In genomic region chr11:94557391-94557790, GRCh38 we compare ENCODE assay signal across 34 cellular contexts. TPM values are rescaled to one million over a fixed set of nuclear protein-coding genes. Genes with fewer than 3 reads are reported as not detected.
DNase-seq lines count a peak whose midpoint lies in the region; ATAC-seq, FAIRE-seq and TF ChIP-seq lines count a peak whose summit lies in the region.
"Had no signal": no experiment of that assay in that cellular context is flagged by ENCODE, and none has a peak within 500 bp of the region (broad histone marks: within the 10 kb centered on the region; RNA-seq: fewer than 3 reads in every experiment).

No MANE protein-coding gene starts in this region.

- TF ChIP-seq CTCF in astrocyte (IDR thresholded peaks at IDR 0.05; ENCODE audit: insufficient read depth, low read depth, low read length) = no peak

- H3K27me3 ChIP-seq in ACC112 (ENCODE audit: insufficient read depth, low read length) (no peaks in the 10 kb centered on the region), GM23248 (replicated peaks; ENCODE audit: insufficient read depth) (no peaks in the 10 kb centered on the region), astrocyte (ENCODE audit: insufficient read depth, low read length) (no peaks in the 10 kb centered on the region)
- H3K27me3 ChIP-seq: body of pancreas, dorsolateral prefrontal cortex, esophagus muscularis mucosa had no signal

- H3K9me3 Mint-ChIP-seq in astrocyte (ENCODE audit: unreplicated experiment) = no peaks in the 10 kb centered on the region
- no peaks in the 10 kb centered on the region for H3K9me3 Mint-ChIP-seq in activated CD8-positive, alpha-beta T cell treated with anti-CD3 and anti-CD28 coated beads, Interleukin-2, amount 10 ng/mL, durations not matched to agents 7 days and 5 days (ENCODE audit: insufficient read depth)
- H3K9me3 Mint-ChIP-seq: CD4-positive, alpha-beta memory T cell had no signal

- H3K4me3 ChIP-seq in ACC112 (ENCODE audit: low read depth, low read length) = no peak overlapping the region
- H3K4me3 ChIP-seq in GM23248 = peak overlapping the region; percentile 22; the same call in 1 of the 2 replicates
- H3K4me3 ChIP-seq in astrocyte (ENCODE audit: insufficient read depth, low read depth, low read length) = no peak overlapping the region
- H3K4me3 ChIP-seq: body of pancreas, dorsolateral prefrontal cortex, esophagus muscularis mucosa, K562, left ventricle myocardium inferior had no signal

- H3K9me3 ChIP-seq in GM23248 (ENCODE audit: low read depth) (no peaks in the 10 kb centered on the region), astrocyte (ENCODE audit: insufficient read depth, low read depth, low read length) (no peaks in the 10 kb centered on the region)
- H3K9me3 ChIP-seq: body of pancreas, esophagus muscularis mucosa, left ventricle myocardium inferior had no signal

- intact Hi-C loops in left cardiac atrium (cut with DNase I) = no loop called here

- CTCF ChIA-PET in activated CD8-positive, alpha-beta T cell treated with anti-CD3 and anti-CD28 coated beads, Interleukin-2, amount 10 ng/mL, durations not matched to agents 7 days and 5 days (lab: Charles Lee) = no interaction called here

- in situ Hi-C loops in GM23248 (cut with MboI) = no loop called here

- DNase-seq in GM23248 = peak; percentile 76
- DNase-seq in astrocyte (ENCODE audit: low read depth) = peak; percentile 52
- peak; percentile 31 for DNase-seq in hepatic stellate cell (ENCODE audit: low spot score)
- DNase-seq in left cardiac atrium = no peak
- DNase-seq in 8988T = no peak
- DNase-seq in activated CD8-positive, alpha-beta T cell treated with anti-CD3 and anti-CD28 coated beads, Interleukin-2, amount 10 ng/mL, durations not matched to agents 7 days and 5 days = no peak
- no peak for DNase-seq in NCI-H187 treated with DMSO at 0.1 percent for 48 hours (lab: John Stamatoyannopoulos, UW)
- DNase-seq: activated CD8-positive, alpha-beta memory T cell treated with anti-CD3 and anti-CD28 coated beads, Interleukin-2, amount 10 ng/mL, durations not matched to agents 7 days and 5 days; activated T-cell treated with anti-CD3 and anti-CD28 coated beads, Interleukin-2, amount 50 U/mL, for 48 hours; body of pancreas; CD4-positive, alpha-beta memory T cell; dorsolateral prefrontal cortex; hippocampal formation; left ventricle myocardium inferior; mesendoderm; NCI-H1092 treated with DMSO at 0.1 percent for 48 hours; NCI-H1694 treated with DMSO at 0.1 percent for 48 hours; NCI-H2171; NCI-H510A; RPMI8226; stimulated activated CD4-positive, alpha-beta T cell treated with anti-CD3 and anti-CD28 coated beads, Interleukin-1b, Interleukin-23, amount 100 ng/mL, for 48 hours; stimulated activated naive CD8-positive, alpha-beta T cell treated with anti-CD3 and anti-CD28 coated beads, Interleukin-15, Interleukin-2, amounts not matched to agents 100 U/mL and 50 U/mL, for 24 hours had no signal

- H3K9me2 ChIP-seq in GM23248 (ENCODE audit: insufficient read depth) = no peaks in the 10 kb centered on the region

- H2AFZ ChIP-seq in ACC112 (ENCODE audit: low read length, unreplicated experiment) = no peak overlapping the region
- no peak overlapping the region for H2AFZ ChIP-seq in GM23248
- H2AFZ ChIP-seq in astrocyte (ENCODE audit: low read depth, low read length) = no peak overlapping the region

- no peak for ATAC-seq in left cardiac atrium
- no peak for ATAC-seq in activated CD8-positive, alpha-beta T cell treated with anti-CD3 and anti-CD28 coated beads, Interleukin-2, amount 10 ng/mL, durations not matched to agents 7 days and 5 days
- ATAC-seq: activated CD8-positive, alpha-beta memory T cell treated with anti-CD3 and anti-CD28 coated beads, Interleukin-2, amount 10 ng/mL, durations not matched to agents 7 days and 5 days; body of pancreas; K562; stimulated activated naive CD8-positive, alpha-beta T cell treated with anti-CD3 and anti-CD28 coated beads, Interleukin-15, Interleukin-2, amounts not matched to agents 100 U/mL and 50 U/mL, for 24 hours had no signal

- peaks cover 17% of the 10 kb centered on the region for H3K4me1 Mint-ChIP-seq in astrocyte (ENCODE audit: low read depth, unreplicated experiment)
- no peaks in the 10 kb centered on the region for H3K4me1 Mint-ChIP-seq in activated CD8-positive, alpha-beta T cell treated with anti-CD3 and anti-CD28 coated beads, Interleukin-2, amount 10 ng/mL, durations not matched to agents 7 days and 5 days (ENCODE audit: low read depth)
- H3K4me1 Mint-ChIP-seq: activated CD8-positive, alpha-beta memory T cell treated with anti-CD3 and anti-CD28 coated beads, Interleukin-2, amount 10 ng/mL, durations not matched to agents 7 days and 5 days had no signal

- H3F3A ChIP-seq in GM23248 (ENCODE audit: insufficient read depth) = peaks cover 36% of the 10 kb centered on the region

- H3K4me1 ChIP-seq in ACC112 (ENCODE audit: control insufficient read depth, insufficient read depth, low read length, unreplicated experiment) = peaks cover 30% of the 10 kb centered on the region
- H3K4me1 ChIP-seq in GM23248 (ENCODE audit: insufficient read depth) = peaks cover 37% of the 10 kb centered on the region
- peaks cover 6% of the 10 kb centered on the region for H3K4me1 ChIP-seq in astrocyte (ENCODE audit: insufficient read depth, low read length)
- H3K4me1 ChIP-seq: left ventricle myocardium inferior had no signal

- peaks cover 2% of the 10 kb centered on the region for H3K27me3 Mint-ChIP-seq in astrocyte (ENCODE audit: low read depth, unreplicated experiment)
- no peaks in the 10 kb centered on the region for H3K27me3 Mint-ChIP-seq in activated CD8-positive, alpha-beta T cell treated with anti-CD3 and anti-CD28 coated beads, Interleukin-2, amount 10 ng/mL, durations not matched to agents 7 days and 5 days (ENCODE audit: low read depth)
- H3K27me3 Mint-ChIP-seq: activated CD8-positive, alpha-beta memory T cell treated with anti-CD3 and anti-CD28 coated beads, Interleukin-2, amount 10 ng/mL, durations not matched to agents 7 days and 5 days; CD4-positive, alpha-beta memory T cell had no signal

- no peak overlapping the region for H3K27ac Mint-ChIP-seq in astrocyte (ENCODE audit: unreplicated experiment)
- no peak overlapping the region for H3K27ac Mint-ChIP-seq in activated CD8-positive, alpha-beta T cell treated with anti-CD3 and anti-CD28 coated beads, Interleukin-2, amount 10 ng/mL, durations not matched to agents 7 days and 5 days
- H3K27ac Mint-ChIP-seq: activated CD8-positive, alpha-beta memory T cell treated with anti-CD3 and anti-CD28 coated beads, Interleukin-2, amount 10 ng/mL, durations not matched to agents 7 days and 5 days; CD4-positive, alpha-beta memory T cell had no signal

- no peak overlapping the region for H3K4me3 Mint-ChIP-seq in astrocyte (ENCODE audit: unreplicated experiment)
- no peak overlapping the region for H3K4me3 Mint-ChIP-seq in activated CD8-positive, alpha-beta T cell treated with anti-CD3 and anti-CD28 coated beads, Interleukin-2, amount 10 ng/mL, durations not matched to agents 7 days and 5 days
- H3K4me3 Mint-ChIP-seq: activated CD8-positive, alpha-beta memory T cell treated with anti-CD3 and anti-CD28 coated beads, Interleukin-2, amount 10 ng/mL, durations not matched to agents 7 days and 5 days; CD4-positive, alpha-beta memory T cell had no signal

- POLR2A ChIA-PET in activated CD8-positive, alpha-beta T cell treated with anti-CD3 and anti-CD28 coated beads, Interleukin-2, amount 10 ng/mL, durations not matched to agents 7 days and 5 days (lab: Charles Lee) = no interaction called here

- H3K36me3 ChIP-seq in ACC112 (ENCODE audit: insufficient read depth, low read length) = no peaks in the 10 kb centered on the region
- no peaks in the 10 kb centered on the region for H3K36me3 ChIP-seq in GM23248 (ENCODE audit: low read depth)
- H3K36me3 ChIP-seq in astrocyte (ENCODE audit: insufficient read depth, low read length) = no peaks in the 10 kb centered on the region
- H3K36me3 ChIP-seq: esophagus muscularis mucosa, left ventricle myocardium inferior had no signal

- peak overlapping the region; percentile 25 for H3K27ac ChIP-seq in ACC112 (ENCODE audit: low read depth, low read length)
- H3K27ac ChIP-seq in GM23248 = peak overlapping the region; percentile 77
- H3K27ac ChIP-seq in astrocyte (ENCODE audit: low read depth, low read length) = peak overlapping the region; percentile 24
- H3K27ac ChIP-seq: 22Rv1, body of pancreas, dorsolateral prefrontal cortex, esophagus muscularis mucosa, left ventricle myocardium inferior had no signal

- peak overlapping the region; percentile 27 for H3K9ac ChIP-seq in GM23248
- peak overlapping the region; percentile 13 for H3K9ac ChIP-seq in astrocyte (ENCODE audit: low read length)

- no peaks in the 10 kb centered on the region for H4K20me1 ChIP-seq in GM23248 (ENCODE audit: insufficient read depth)
- H4K20me1 ChIP-seq in astrocyte (ENCODE audit: insufficient read depth, low read length) = no peaks in the 10 kb centered on the region

- H3K79me2 ChIP-seq in ACC112 (ENCODE audit: control insufficient read depth, insufficient read depth, low read length, unreplicated experiment) = peaks cover 4% of the 10 kb centered on the region
- H3K79me2 ChIP-seq in GM23248 (ENCODE audit: insufficient read depth) = peaks cover 31% of the 10 kb centered on the region
- no peaks in the 10 kb centered on the region for H3K79me2 ChIP-seq in astrocyte (ENCODE audit: insufficient read depth, low read length)

- H3K4me2 ChIP-seq in GM23248 (ENCODE audit: unreplicated experiment) (peak overlapping the region; percentile 76), astrocyte (ENCODE audit: low read length) (no peak overlapping the region)

- no peak for FAIRE-seq in astrocyte (lab: Jason Lieb, UNC)
- FAIRE-seq: endometrium, K562, TTC549 had no signal

- H3K36me3 Mint-ChIP-seq in astrocyte (ENCODE audit: low read depth, unreplicated experiment) = no peaks in the 10 kb centered on the region
- no peaks in the 10 kb centered on the region for H3K36me3 Mint-ChIP-seq in activated CD8-positive, alpha-beta T cell treated with anti-CD3 and anti-CD28 coated beads, Interleukin-2, amount 10 ng/mL, durations not matched to agents 7 days and 5 days (ENCODE audit: low read depth)
- H3K36me3 Mint-ChIP-seq: activated CD8-positive, alpha-beta memory T cell treated with anti-CD3 and anti-CD28 coated beads, Interleukin-2, amount 10 ng/mL, durations not matched to agents 7 days and 5 days; CD4-positive, alpha-beta memory T cell had no signal

RNA-seq across cellular contexts. Expression of gene PIWIL4, which starts 9.8 kb away (rescaled TPM):
- total RNA-seq in GM23248 (2014; rRNA removed; shearing (Covaris generic)) = 1.2 and 2.8 TPM in 2 replicates
- polyA plus RNA-seq in GM23248 (2016; fragmentation: Nextera tagmentation; extraction: Ambion mirVana) = 1.1 and 1.4 TPM in 2 replicates
- total RNA-seq in astrocyte = 0.59 and 0.75 TPM in 2 replicates
- total RNA-seq in left cardiac atrium = 1 to 10 TPM; 1.0 to 1.5 TPM
- total RNA-seq in activated CD8-positive, alpha-beta T cell treated with anti-CD3 and anti-CD28 coated beads, Interleukin-2, amount 10 ng/mL, durations not matched to agents 7 days and 5 days = under 1 TPM; 0.39 to 0.53 TPM

RNA-seq across cellular contexts. Expression of gene FUT4, which starts 13.7 kb away (rescaled TPM):
- total RNA-seq in GM23248 (2014; rRNA removed; shearing (Covaris generic)) = 4.2 and 7.9 TPM in 2 replicates
- polyA plus RNA-seq in GM23248 (2016; fragmentation: Nextera tagmentation; extraction: Ambion mirVana) = 2.0 and 2.3 TPM in 2 replicates
- 3.5 and 3.7 TPM in 2 replicates for total RNA-seq in astrocyte
- 1 to 10 TPM; 2.9 to 3.2 TPM for total RNA-seq in left cardiac atrium
- total RNA-seq in activated CD8-positive, alpha-beta T cell treated with anti-CD3 and anti-CD28 coated beads, Interleukin-2, amount 10 ng/mL, durations not matched to agents 7 days and 5 days = 1 to 10 TPM; 6.5 to 7.0 TPM

RNA-seq across cellular contexts. Expression of gene C11orf97, which starts 45.1 kb away (rescaled TPM):
- total RNA-seq in GM23248 (2014; rRNA removed; shearing (Covaris generic)) = not detected in 2 replicates
- polyA plus RNA-seq in GM23248 (2016; fragmentation: Nextera tagmentation; extraction: Ambion mirVana) = not detected in 2 replicates
- total RNA-seq in astrocyte (not detected in 2 replicates), left cardiac atrium (not detected)
- total RNA-seq in activated CD8-positive, alpha-beta T cell treated with anti-CD3 and anti-CD28 coated beads, Interleukin-2, amount 10 ng/mL, durations not matched to agents 7 days and 5 days = not detected
- total RNA-seq: activated CD8-positive, alpha-beta memory T cell treated with anti-CD3 and anti-CD28 coated beads, Interleukin-2, amount 10 ng/mL, durations not matched to agents 7 days and 5 days; body of pancreas; CD4-positive, alpha-beta memory T cell; Daoy; esophagus muscularis mucosa; HT1080; K562; left ventricle myocardium inferior; M059J; SK-MEL-5; T-helper 1 cell treated with Interleukin-12 subunit alpha and Interleukin-12 subunit beta and Interleukin-4 antibody, amounts not matched to agents 30 ng/mL and 1 ng/mL, for 36 hours; ureter had no signal
- polyA plus RNA-seq: CD4-positive, alpha-beta memory T cell; K562 had no signal

Comparison
In these comparisons a context has a peak if more than half of its experiments do, and no peak if none do; other contexts are left out.
1. H3K27ac ChIP-seq: peak in every context shown above with its lines; median percentile 77 in GM23248; 25 in ACC112; 24 in astrocyte.
2. DNase-seq: peak in GM23248 (single experiment), astrocyte (single experiment) and hepatic stellate cell (single experiment); none in left cardiac atrium (single experiment), 8988T (single experiment), activated CD8-positive, alpha-beta T cell treated with anti-CD3 and anti-CD28 coated beads, Interleukin-2, amount 10 ng/mL, durations not matched to agents 7 days and 5 days (single experiment) and NCI-H187 treated with DMSO at 0.1 percent for 48 hours (single experiment).